Comparison of ENCODE assay signal across 8 cellular contexts in genomic region chr19:34120846-34121639, GRCh38. TPM values are rescaled to one million over a fixed set of nuclear protein-coding genes. Genes with fewer than 3 reads are reported as not detected.
DNase-seq lines count a peak whose midpoint lies in the region; ATAC-seq and TF ChIP-seq lines count a peak whose summit lies in the region.

No MANE protein-coding gene starts in this region.

- ATAC-seq in mucosa of descending colon (no peak), GM19463 (IDR thresholded peaks at IDR 0.05; ENCODE audit: unreplicated experiment) (no peak), HG03095 (IDR thresholded peaks at IDR 0.05; ENCODE audit: unreplicated experiment) (no peak)

- peak; percentile 73 for TF ChIP-seq CTCF in VCaP (conservative IDR thresholded peaks at IDR 0.05)
- peak; percentile 85 for TF ChIP-seq CTCF in chondrocyte (IDR thresholded peaks at IDR 0.05)
- TF ChIP-seq CTCF in mucosa of descending colon (IDR thresholded peaks at IDR 0.05) = peak; percentile 45

- intact Hi-C loops in mucosa of descending colon (cut with DNase I, micrococcal nuclease) = no loop called here

- no peak overlapping the region for H3K4me3 Mint-ChIP-seq in chondrocyte (ENCODE audit: unreplicated experiment)

- no peaks in the 10 kb centered on the region for H3K4me1 ChIP-seq in mucosa of descending colon (ENCODE audit: low read depth)

- no peaks in the 10 kb centered on the region for H3K4me1 Mint-ChIP-seq in chondrocyte (ENCODE audit: low read depth)

- no peaks in the 10 kb centered on the region for H3K36me3 Mint-ChIP-seq in chondrocyte (ENCODE audit: low read depth)

- H3K9me3 ChIP-seq in mucosa of descending colon = no peaks in the 10 kb centered on the region

- no peak overlapping the region for H3K4me3 ChIP-seq in mucosa of descending colon

- no peaks in the 10 kb centered on the region for H3K36me3 ChIP-seq in mucosa of descending colon (ENCODE audit: low read depth)

- H3K27ac ChIP-seq in VCaP = no peak overlapping the region

- H3K27ac Mint-ChIP-seq in chondrocyte (ENCODE audit: unreplicated experiment) = no peak overlapping the region

- peaks cover 7% of the 10 kb centered on the region for H3K27me3 Mint-ChIP-seq in chondrocyte (ENCODE audit: low read depth)

- DNase-seq in D341Med (ENCODE audit: low spot score) = peak; percentile 74
- peak; percentile 37 for DNase-seq in HuH-7.5 (ENCODE audit: low spot score)
- no peak for DNase-seq in chondrocyte (ENCODE audit: low spot score)
- DNase-seq in mucosa of descending colon = peak in 2 of 3 donors; percentile 38 to 48
- DNase-seq in NCI-H1092 treated with DMSO at 0.1 percent for 48 hours (lab: John Stamatoyannopoulos, UW) = no peak

- H3K9me3 Mint-ChIP-seq in chondrocyte (ENCODE audit: low read depth) = no peaks in the 10 kb centered on the region

RNA-seq across cellular contexts. Expression of gene LSM14A, which starts 51.3 kb away (rescaled TPM):
- total RNA-seq in chondrocyte (79.1 to 89.4 TPM (median 83.7 TPM) in 3 replicates), mucosa of descending colon (100 to 1,000 TPM in 1 of 3 donors, 10 to 100 TPM in 2; 72.5 to 111 (median 85.6) TPM)

Comparison
In these comparisons a context has a peak if more than half of its experiments do, and no peak if none do; other contexts are left out.
1. DNase-seq: peak in D341Med (single experiment), HuH-7.5 (single experiment) and mucosa of descending colon (2 of 3); none in chondrocyte (single experiment) and NCI-H1092 treated with DMSO at 0.1 percent for 48 hours (single experiment).
2. Peak in every context shown above with its lines, with median percentiles within 50 percentile points of each other: CTCF ChIP-seq.